In the genomic region with DNA sequence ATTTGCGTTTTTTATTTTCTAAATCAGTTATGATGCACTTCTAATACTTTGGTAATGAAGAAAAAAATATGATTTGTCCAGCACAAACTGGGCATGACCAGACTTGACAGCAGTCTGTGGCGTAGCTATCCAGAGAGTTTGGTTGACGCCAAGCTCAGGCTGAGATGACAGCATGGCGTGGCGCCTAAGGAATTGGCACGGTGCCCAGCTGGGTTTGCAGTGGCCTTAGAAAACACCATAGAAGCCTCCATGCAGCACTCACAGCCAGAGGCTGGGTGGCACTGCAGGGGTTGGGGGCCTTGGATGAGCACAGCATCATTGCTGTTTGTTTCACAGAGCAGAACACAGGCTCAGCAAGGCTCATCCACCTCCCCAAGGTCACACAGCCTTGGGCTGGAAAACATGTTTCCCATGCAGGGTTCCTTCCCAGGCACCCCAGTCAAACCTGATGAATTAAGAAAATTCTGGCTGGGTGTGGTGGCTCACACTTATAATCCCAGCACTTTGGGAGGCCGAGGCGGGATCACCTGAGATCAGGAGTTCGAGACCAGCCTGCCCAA, we compare ENCODE assay signal across 10 cellular contexts.
A peak's percentile ranks its signal among the peaks of the same experiment; 100 is the strongest.
DNase-seq lines count a peak whose midpoint lies in the region; TF ChIP-seq lines count a peak whose summit lies in the region.
"Had no signal": no experiment of that assay in that cellular context is flagged by ENCODE, and none has a peak within 500 bp of the region (broad histone marks: within the 10 kb centered on the region; RNA-seq: fewer than 3 reads in every experiment).

No MANE protein-coding gene starts in this region.

- H3K4me1 ChIP-seq in esophagus (ENCODE audit: control insufficient read depth in 2 of 2, insufficient read depth in 2 of 2, low read length in 1 of 2) (peaks cover 0 to 3% of the 10 kb centered on the region in 2 donors), tibial nerve (no peaks in the 10 kb centered on the region)
- H3K4me1 ChIP-seq: pancreas had no signal

- H3K36me3 ChIP-seq in esophagus (ENCODE audit: control insufficient read depth in 2 of 2, insufficient read depth in 2 of 2, low read length in 1 of 2), result peaks cover 14 to 31% of the 10 kb centered on the region in 2 donors
- peaks cover 0 to 92% (median 0%) of the 10 kb centered on the region in 3 donors for H3K36me3 ChIP-seq in tibial nerve
- H3K36me3 ChIP-seq: pancreas had no signal

- H3K4me3 ChIP-seq in esophagus (ENCODE audit: low read depth in 1 of 2, low read length in 2 of 2), result no peak overlapping the region
- no peak overlapping the region for H3K4me3 ChIP-seq in tibial nerve
- H3K4me3 ChIP-seq: MG63, pancreas had no signal

- no peaks in the 10 kb centered on the region for H3K27me3 ChIP-seq in esophagus (ENCODE audit: control insufficient read depth in 1 of 2, insufficient read depth in 2 of 2, low read length in 2 of 2)
- H3K27me3 ChIP-seq in tibial nerve, result no peaks in the 10 kb centered on the region
- H3K27me3 ChIP-seq: MG63, pancreas had no signal

- H3K9me3 ChIP-seq in esophagus (ENCODE audit: control insufficient read depth in 2 of 2, insufficient read depth in 1 of 2, low read depth in 1 of 2, low read length in 1 of 2) (no peaks in the 10 kb centered on the region), tibial nerve (peaks cover 0 to 14% (median 0%) of the 10 kb centered on the region in 4 donors)
- H3K9me3 ChIP-seq: MG63, pancreas had no signal

- H3K27ac ChIP-seq in esophagus (ENCODE audit: low read depth in 2 of 2, low read length in 1 of 2) (peak overlapping the region; percentile 13 to 83), substantia nigra (ENCODE audit: low read depth, low read length, poor library complexity, severe bottlenecking) (no peak overlapping the region), tibial nerve (peak overlapping the region in 1 of 4 donors; percentile 23)
- H3K27ac ChIP-seq: pancreas had no signal

- 50 to 66% methylated on average over 9 of the region's 9 CpGs for WGBS in esophagus, 2 donors
- 62 to 71% methylated on average over 9 of the region's 9 CpGs for WGBS in tibial nerve, 2 donors

- no peak for TF ChIP-seq CTCF in tibial nerve (IDR thresholded peaks at IDR 0.05)

- DNase-seq in NCI-H1417 (lab: John Stamatoyannopoulos, UW) (peak; percentile 93 to 98 (median 97)), NCI-H748 (lab: John Stamatoyannopoulos, UW; ENCODE audit: unreplicated experiment) (peak; percentile 88), substantia nigra (lab: John Stamatoyannopoulos, UW) (peak in 31 of 49 donors; percentile 1 to 76 (median 26)), T-helper 9 cell (no peak), tibial nerve (ENCODE audit: low spot score in 2 of 2) (no peak), GM03348 (ENCODE audit: low spot score) (no peak)
- DNase-seq: kidney, MG63 had no signal

- no peak for TF ChIP-seq POLR2A in tibial nerve (IDR thresholded peaks at IDR 0.05)

- no peak for TF ChIP-seq EP300 in tibial nerve (IDR thresholded peaks at IDR 0.05)

Comparison
In these comparisons a context has a peak if more than half of its experiments do, and no peak if none do; other contexts are left out.
1. DNase-seq: peak in NCI-H1417 (3 of 3), NCI-H748 (single experiment) and substantia nigra (31 of 49); none in T-helper 9 cell (single experiment), tibial nerve (0 of 2) and GM03348 (single experiment).